In the genomic region with DNA sequence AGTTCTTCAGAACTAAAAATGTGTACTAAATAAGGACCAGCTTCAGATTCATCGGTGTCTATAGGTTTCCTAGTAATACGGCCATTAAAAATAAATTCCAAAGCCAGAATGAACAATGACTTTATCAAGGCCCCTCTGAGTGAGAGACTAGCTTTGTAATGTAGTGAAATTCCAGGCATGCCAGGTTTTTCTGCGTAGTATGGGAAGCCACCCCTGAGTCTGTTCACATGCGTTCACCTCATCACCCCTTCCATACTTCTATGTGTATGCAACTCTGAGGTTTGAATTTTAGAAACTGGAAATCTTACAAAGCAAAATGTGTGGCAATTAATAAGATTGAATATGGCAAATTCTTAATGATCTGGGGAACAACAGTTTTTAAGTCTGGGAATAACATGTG, we compare ENCODE assay signal across 1 cellular context.
TF ChIP-seq lines count a peak whose summit lies in the region.

No MANE protein-coding gene starts in this region.

TF ChIP-seq in WTC11, 78 proteins besides CTCF, POLR2A, EP300 and RAD21 (continued from another document):
- TF ChIP-seq, protein P1, sequence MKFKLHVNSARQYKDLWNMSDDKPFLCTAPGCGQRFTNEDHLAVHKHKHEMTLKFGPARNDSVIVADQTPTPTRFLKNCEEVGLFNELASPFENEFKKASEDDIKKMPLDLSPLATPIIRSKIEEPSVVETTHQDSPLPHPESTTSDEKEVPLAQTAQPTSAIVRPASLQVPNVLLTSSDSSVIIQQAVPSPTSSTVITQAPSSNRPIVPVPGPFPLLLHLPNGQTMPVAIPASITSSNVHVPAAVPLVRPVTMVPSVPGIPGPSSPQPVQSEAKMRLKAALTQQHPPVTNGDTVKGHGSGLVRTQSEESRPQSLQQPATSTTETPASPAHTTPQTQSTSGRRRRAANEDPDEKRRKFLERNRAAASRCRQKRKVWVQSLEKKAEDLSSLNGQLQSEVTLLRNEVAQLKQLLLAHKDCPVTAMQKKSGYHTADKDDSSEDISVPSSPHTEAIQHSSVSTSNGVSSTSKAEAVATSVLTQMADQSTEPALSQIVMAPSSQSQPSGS (CRISPR knock-in tag; IDR thresholded peaks at IDR 0.05; ENCODE audit: borderline replicate concordance, low read depth) = no peak
- TF ChIP-seq KAT7 (CRISPR knock-in tag; IDR thresholded peaks at IDR 0.05; ENCODE audit: borderline replicate concordance) (no peak), NFATC4 (CRISPR knock-in tag; IDR thresholded peaks at IDR 0.05) (no peak), FOXJ3 (CRISPR knock-in tag; IDR thresholded peaks at IDR 0.05; ENCODE audit: borderline replicate concordance) (no peak)
- TF ChIP-seq, protein P2, sequence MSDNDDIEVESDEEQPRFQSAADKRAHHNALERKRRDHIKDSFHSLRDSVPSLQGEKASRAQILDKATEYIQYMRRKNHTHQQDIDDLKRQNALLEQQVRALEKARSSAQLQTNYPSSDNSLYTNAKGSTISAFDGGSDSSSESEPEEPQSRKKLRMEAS (CRISPR knock-in tag; IDR thresholded peaks at IDR 0.05) = no peak
- TF ChIP-seq, protein P3, sequence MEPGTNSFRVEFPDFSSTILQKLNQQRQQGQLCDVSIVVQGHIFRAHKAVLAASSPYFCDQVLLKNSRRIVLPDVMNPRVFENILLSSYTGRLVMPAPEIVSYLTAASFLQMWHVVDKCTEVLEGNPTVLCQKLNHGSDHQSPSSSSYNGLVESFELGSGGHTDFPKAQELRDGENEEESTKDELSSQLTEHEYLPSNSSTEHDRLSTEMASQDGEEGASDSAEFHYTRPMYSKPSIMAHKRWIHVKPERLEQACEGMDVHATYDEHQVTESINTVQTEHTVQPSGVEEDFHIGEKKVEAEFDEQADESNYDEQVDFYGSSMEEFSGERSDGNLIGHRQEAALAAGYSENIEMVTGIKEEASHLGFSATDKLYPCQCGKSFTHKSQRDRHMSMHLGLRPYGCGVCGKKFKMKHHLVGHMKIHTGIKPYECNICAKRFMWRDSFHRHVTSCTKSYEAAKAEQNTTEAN (CRISPR knock-in tag; IDR thresholded peaks at IDR 0.05) = no peak
